8 cellular contexts compared by ENCODE assay signal in the genomic region with DNA sequence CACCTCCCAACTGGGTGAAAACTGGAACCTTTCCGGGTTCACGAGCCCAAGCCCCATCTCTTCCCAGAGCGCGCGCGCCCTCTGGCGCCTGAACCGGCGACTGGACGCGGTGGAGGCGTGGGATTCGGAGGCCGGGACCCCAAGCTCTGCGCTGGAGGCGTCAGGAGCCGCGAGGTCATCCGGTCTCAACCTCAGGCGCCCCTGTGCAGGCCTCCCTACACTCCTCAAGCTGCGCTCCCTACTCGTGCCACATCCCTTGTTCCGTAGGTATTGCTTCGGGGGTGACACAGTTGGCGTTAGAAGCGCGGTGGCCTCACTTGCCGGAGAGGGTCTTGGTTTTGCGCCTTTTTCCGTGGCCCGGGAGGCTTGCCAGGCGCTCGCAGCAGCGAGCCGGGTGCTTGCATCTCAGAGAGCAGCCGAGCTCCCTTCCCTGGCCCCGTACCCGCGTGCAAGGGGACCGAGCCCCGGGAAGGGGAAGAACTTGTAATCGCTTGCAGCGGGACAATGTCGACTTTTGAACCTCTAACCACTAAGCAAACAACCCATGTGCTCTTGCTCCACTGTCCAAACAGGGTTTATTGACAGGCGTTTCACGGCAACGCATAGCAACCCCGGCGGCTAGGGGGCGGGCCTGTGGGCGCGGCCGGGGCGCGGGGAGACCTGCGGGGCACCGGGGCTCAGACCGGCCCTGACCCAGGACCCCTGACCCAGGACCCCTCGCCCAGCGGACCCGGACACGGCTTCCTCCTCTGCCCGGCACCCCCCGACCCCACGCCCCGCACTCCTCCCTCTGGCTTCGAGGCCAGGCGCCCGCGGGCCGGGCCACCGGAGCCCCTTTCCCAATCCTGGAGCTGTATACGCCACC. TPM values are rescaled to one million over a fixed set of nuclear protein-coding genes. Genes with fewer than 3 reads are reported as not detected.
DNase-seq lines count a peak whose midpoint lies in the region; ATAC-seq and TF ChIP-seq lines count a peak whose summit lies in the region.

No MANE protein-coding gene starts in this region.

- DNase-seq in Daoy (ENCODE audit: low read depth) (peak; percentile 83), SKM-1 (lab: John Stamatoyannopoulos, UW; ENCODE audit: unreplicated experiment) (peak; percentile 19), epithelial cell of proximal tubule (ENCODE audit: low read depth) (no peak), hippocampal formation (lab: John Stamatoyannopoulos, UW) (no peak), posterior vena cava (ENCODE audit: low spot score) (no peak)
- DNase-seq in naive thymus-derived CD8-positive, alpha-beta T cell, result peak in 1 of 10 donors; percentile 5

- no peaks in the 10 kb centered on the region for H3K9me3 Mint-ChIP-seq in naive thymus-derived CD8-positive, alpha-beta T cell

- peaks cover 41 to 86% (median 67%) of the 10 kb centered on the region in 5 donors for H3K27me3 Mint-ChIP-seq in naive thymus-derived CD8-positive, alpha-beta T cell

- no peak overlapping the region for H3K27ac Mint-ChIP-seq in naive thymus-derived CD8-positive, alpha-beta T cell

- intact Hi-C loops in posterior vena cava (cut with DNase I), result no loop called here

- POLR2A ChIA-PET in naive thymus-derived CD8-positive, alpha-beta T cell (lab: Charles Lee), result no interaction called here

- peaks cover 0 to 16% (median 6%) of the 10 kb centered on the region in 4 donors for H3K4me1 Mint-ChIP-seq in naive thymus-derived CD8-positive, alpha-beta T cell

- peak overlapping the region; percentile 31 to 75 (median 62) for H3K4me3 Mint-ChIP-seq in naive thymus-derived CD8-positive, alpha-beta T cell

- peak; percentile 54 for TF ChIP-seq CTCF in epithelial cell of proximal tubule (conservative IDR thresholded peaks at IDR 0.05; ENCODE audit: low read depth, low read length)

- no peaks in the 10 kb centered on the region for H3K36me3 Mint-ChIP-seq in naive thymus-derived CD8-positive, alpha-beta T cell

- peak overlapping the region; percentile 37 for H3K4me3 ChIP-seq in epithelial cell of proximal tubule (ENCODE audit: low read depth, low read length)

- ATAC-seq in HG03521 (IDR thresholded peaks at IDR 0.05; ENCODE audit: unreplicated experiment), result peak; percentile 58
- ATAC-seq in naive thymus-derived CD8-positive, alpha-beta T cell, result peak; percentile 42 to 53
- ATAC-seq in GM18519 (IDR thresholded peaks at IDR 0.05; ENCODE audit: low FRiP score, unreplicated experiment), result no peak

RNA-seq across cellular contexts. Expression of a gene that starts 8.5 kb away (rescaled TPM):
- total RNA-seq in Daoy (2014; rRNA removed; shearing (Covaris generic)), result not detected in 2 replicates
- total RNA-seq in epithelial cell of proximal tubule, result not detected in 2 replicates
- not detected for total RNA-seq in naive thymus-derived CD8-positive, alpha-beta T cell
- polyA plus RNA-seq in naive thymus-derived CD8-positive, alpha-beta T cell, result not detected
- total RNA-seq in posterior vena cava, result not detected

RNA-seq across cellular contexts. Expression of a gene that starts 27.9 kb away (rescaled TPM):
- total RNA-seq in Daoy (2014; rRNA removed; shearing (Covaris generic)), result not detected in 2 replicates
- not detected in 2 replicates for total RNA-seq in epithelial cell of proximal tubule
- not detected for total RNA-seq in naive thymus-derived CD8-positive, alpha-beta T cell
- polyA plus RNA-seq in naive thymus-derived CD8-positive, alpha-beta T cell, result not detected
- total RNA-seq in posterior vena cava, result not detected

RNA-seq across cellular contexts. Expression of a gene that starts 40.8 kb away (rescaled TPM):
- not detected in 2 replicates for total RNA-seq in Daoy (2014; rRNA removed; shearing (Covaris generic))
- total RNA-seq in epithelial cell of proximal tubule (not detected in 2 replicates), posterior vena cava (not detected)
- total RNA-seq in naive thymus-derived CD8-positive, alpha-beta T cell, result not detected
- not detected for polyA plus RNA-seq in naive thymus-derived CD8-positive, alpha-beta T cell

Comparison
In these comparisons a context has a peak if more than half of its experiments do, and no peak if none do; other contexts are left out.
1. DNase-seq: peak in Daoy (single experiment) and SKM-1 (single experiment); none in epithelial cell of proximal tubule (single experiment), hippocampal formation (0 of 2) and posterior vena cava (single experiment).